ENCODE assay signal across 8 cellular contexts in genomic region chr1:26705788-26706237, GRCh38. TPM values are rescaled to one million over a fixed set of nuclear protein-coding genes. Genes with fewer than 3 reads are reported as not detected.
DNase-seq lines count a peak whose midpoint lies in the region; ATAC-seq, FAIRE-seq and TF ChIP-seq lines count a peak whose summit lies in the region.

No MANE protein-coding gene starts in this region.

- intact Hi-C loops in heart right ventricle (cut with DNase I), result loop anchor here in 1 of 10 donors (5.0 kb wide), 1 partner anchor 76 kb away; no protein-coding TSS in a partner anchor
- intact Hi-C loops in heart left ventricle (cut with DNase I), result no loop called here
- intact Hi-C loops in uterus (cut with DNase I; ENCODE audit: low total_unique reads), result no loop called here

- 50 to 61% methylated on average over 1 of the region's 1 CpG for WGBS in heart right ventricle, 2 donors
- 20 to 46% (median 42%) methylated on average over 1 of the region's 1 CpG for WGBS in heart left ventricle, 4 donors

- H3K27ac ChIP-seq in heart right ventricle (peak overlapping the region in 6 of 10 donors; percentile 20 to 57 (median 50)), heart left ventricle (peak overlapping the region in 6 of 12 donors; percentile 5 to 63 (median 24)), uterus (peak overlapping the region; percentile 28 to 56)

- no peak overlapping the region for H3K4me3 ChIP-seq in heart right ventricle
- peak overlapping the region in 1 of 12 donors; percentile 3 for H3K4me3 ChIP-seq in heart left ventricle
- peak overlapping the region; percentile 48 for H3K4me3 ChIP-seq in adipocyte (ENCODE audit: low read length)
- no peak overlapping the region for H3K4me3 ChIP-seq in uterus

- no peaks in the 10 kb centered on the region for H3K27me3 ChIP-seq in heart right ventricle
- H3K27me3 ChIP-seq in heart left ventricle, result no peaks in the 10 kb centered on the region
- H3K27me3 ChIP-seq in adipocyte (replicated peaks; ENCODE audit: control insufficient read depth, insufficient read depth, low read length), result no peaks in the 10 kb centered on the region
- H3K27me3 ChIP-seq in uterus, result no peaks in the 10 kb centered on the region

- ATAC-seq in heart right ventricle (peak in 3 of 8 donors; percentile 8 to 19 (median 18)), heart left ventricle (no peak), left lobe of liver (peak; percentile 41), GM21717 (IDR thresholded peaks at IDR 0.05; ENCODE audit: unreplicated experiment) (no peak), HG03457 (IDR thresholded peaks at IDR 0.05; ENCODE audit: unreplicated experiment) (no peak)

- TF ChIP-seq CTCF in heart right ventricle (IDR thresholded peaks at IDR 0.05) (no peak), heart left ventricle (IDR thresholded peaks at IDR 0.05) (no peak), uterus (IDR thresholded peaks at IDR 0.05) (no peak)

- TF ChIP-seq POLR2A in heart left ventricle (IDR thresholded peaks at IDR 0.05), result no peak
- no peak for TF ChIP-seq POLR2A in uterus (IDR thresholded peaks at IDR 0.05)

- peaks cover 14 to 90% (median 77%) of the 10 kb centered on the region in 9 donors for H3K4me1 ChIP-seq in heart right ventricle
- peaks cover 4 to 84% (median 72%) of the 10 kb centered on the region in 12 donors for H3K4me1 ChIP-seq in heart left ventricle
- H3K4me1 ChIP-seq in adipocyte (ENCODE audit: control insufficient read depth, insufficient read depth, low read length), result peaks cover 70% of the 10 kb centered on the region
- peaks cover 7 to 10% of the 10 kb centered on the region in 2 donors for H3K4me1 ChIP-seq in uterus

- no peak for DNase-seq in heart right ventricle
- DNase-seq in heart left ventricle, result no peak
- DNase-seq in adipocyte (ENCODE audit: low read depth), result peak; percentile 88
- no peak for DNase-seq in left lobe of liver (ENCODE audit: low spot score)
- no peak for DNase-seq in uterus
- DNase-seq in GM19239 (ENCODE audit: insufficient read length, low spot score), result no peak

- no peak for FAIRE-seq in GM19239 (lab: Jason Lieb, UNC)

- H3K9ac ChIP-seq in adipocyte (ENCODE audit: low read length), result peak overlapping the region; percentile 54

- peaks cover 0 to 32% (median 0%) of the 10 kb centered on the region in 9 donors for H3K36me3 ChIP-seq in heart right ventricle
- peaks cover 0 to 24% (median 11%) of the 10 kb centered on the region in 9 donors for H3K36me3 ChIP-seq in heart left ventricle
- peaks cover 16% of the 10 kb centered on the region for H3K36me3 ChIP-seq in adipocyte (ENCODE audit: control insufficient read depth, insufficient read depth, low read length, severe bottlenecking)
- H3K36me3 ChIP-seq in uterus, result no peaks in the 10 kb centered on the region

- no peaks in the 10 kb centered on the region for H3K9me3 ChIP-seq in heart right ventricle
- H3K9me3 ChIP-seq in heart left ventricle, result no peaks in the 10 kb centered on the region
- no peaks in the 10 kb centered on the region for H3K9me3 ChIP-seq in adipocyte (ENCODE audit: control insufficient read depth, low read length)
- no peaks in the 10 kb centered on the region for H3K9me3 ChIP-seq in uterus

RNA-seq across cellular contexts. Expression of gene ARID1A, which starts 10.0 kb away (rescaled TPM):
- total RNA-seq in heart right ventricle, result 10 to 100 TPM; 33.6 to 62.5 (median 45.7) TPM
- polyA plus RNA-seq in heart right ventricle, result 10 to 100 TPM; 14.5 to 16.8 TPM
- total RNA-seq in heart left ventricle, result 10 to 100 TPM; 29.0 to 73.9 (median 49.9) TPM
- 10 to 100 TPM; 14.1 to 33.0 TPM for polyA plus RNA-seq in heart left ventricle
- 27.0 TPM for total RNA-seq in left lobe of liver
- total RNA-seq in uterus, result 100 to 1,000 TPM in 1 of 4 donors, 10 to 100 TPM in 3; 16.7 to 119 (median 41.2) TPM
